Comparison of ENCODE assay signal across 15 cellular contexts in the genomic region with DNA sequence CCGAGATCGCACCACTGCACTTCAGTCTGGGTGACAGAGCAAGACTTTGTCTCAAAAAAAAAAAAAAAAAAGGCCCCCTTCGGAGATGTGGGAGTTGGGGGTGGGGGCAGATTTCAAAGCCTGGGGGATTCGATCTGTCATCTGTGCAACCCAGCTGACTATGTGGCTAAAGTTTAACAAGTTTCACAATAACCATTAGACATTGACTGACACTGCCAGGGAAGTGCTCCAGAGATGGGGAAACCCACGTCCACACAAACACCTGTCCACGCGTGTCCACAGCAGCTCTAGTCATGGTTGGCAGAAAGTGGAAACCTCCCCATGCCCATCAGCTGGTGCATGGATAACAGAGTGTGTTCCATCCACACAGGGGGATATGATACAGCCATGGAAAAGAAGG. TPM values are rescaled to one million over a fixed set of nuclear protein-coding genes. Genes with fewer than 3 reads are reported as not detected.
DNase-seq lines count a peak whose midpoint lies in the region; ATAC-seq and TF ChIP-seq lines count a peak whose summit lies in the region.
"Had no signal": no experiment of that assay in that cellular context is flagged by ENCODE, and none has a peak within 500 bp of the region (broad histone marks: within the 10 kb centered on the region; RNA-seq: fewer than 3 reads in every experiment).

No MANE protein-coding gene starts in this region.

- intact Hi-C loops in spleen (cut with DNase I; ENCODE audit: low total_unique reads), result no loop called here

- DNase-seq in MV-4-11 (lab: John Stamatoyannopoulos, UW), result peak; percentile 42
- DNase-seq in kidney tubule cell (ENCODE audit: low spot score), result peak; percentile 59
- DNase-seq in spleen, result no peak
- DNase-seq in NCI-H2196 (lab: John Stamatoyannopoulos, UW; ENCODE audit: unreplicated experiment), result no peak
- DNase-seq: Calu3; CD4-positive, alpha-beta memory T cell; H7; NCI-H1436 treated with DMSO at 0.1 percent for 48 hours; NCI-H2029 treated with DMSO at 0.1 percent for 48 hours; NCI-H2171 treated with DMSO at 0.1 percent for 48 hours; NCI-H510A; NCI-H774; SK-N-SH; T-cell had no signal

- no peaks in the 10 kb centered on the region for H3K36me3 ChIP-seq in spleen

- H3K27ac ChIP-seq in spleen, result peak overlapping the region in 5 of 8 donors; percentile 29 to 72 (median 66)

- ATAC-seq in HG03378 (IDR thresholded peaks at IDR 0.05; ENCODE audit: unreplicated experiment), result no peak
- ATAC-seq: T-cell had no signal

- no peaks in the 10 kb centered on the region for H3K9me3 ChIP-seq in spleen
- H3K9me3 ChIP-seq: SK-N-SH had no signal

- no peak overlapping the region for H3K4me3 ChIP-seq in spleen

- no peak for TF ChIP-seq CTCF in spleen (IDR thresholded peaks at IDR 0.05 in 8 of 11, conservative IDR thresholded peaks at IDR 0.05 in 3 of 11)

- no peak for TF ChIP-seq POLR2A in spleen (IDR thresholded peaks at IDR 0.05)

- peaks cover 0 to 23% (median 0%) of the 10 kb centered on the region in 6 donors for H3K4me1 ChIP-seq in spleen

- H3K27me3 ChIP-seq in spleen (replicated peaks in 1 of 7), result peaks cover 0 to 19% (median 0%) of the 10 kb centered on the region in 7 donors

- 44 to 76% (median 59%) methylated on average over 7 of the region's 7 CpGs for WGBS in spleen, 5 donors

RNA-seq across cellular contexts. Expression of gene HOMER3, which starts 37.6 kb away (rescaled TPM):
- total RNA-seq in spleen, result 100 to 1,000 TPM in 2 of 7 donors, 10 to 100 TPM in 5; 23.0 to 197 (median 80.0) TPM
- polyA plus RNA-seq in spleen, result 100 to 1,000 TPM in 2 of 3 donors, 10 to 100 TPM in 1; 22.4 to 279 (median 148) TPM

RNA-seq across cellular contexts. Expression of gene SUGP2, which starts 54.7 kb away (rescaled TPM):
- 100 to 1,000 TPM in 2 of 7 donors, 10 to 100 TPM in 5; 55.7 to 109 (median 79.1) TPM for total RNA-seq in spleen
- polyA plus RNA-seq in spleen, result 100 to 1,000 TPM in 2 of 3 donors, 10 to 100 TPM in 1; 54.5 to 127 (median 106) TPM

RNA-seq across cellular contexts. Expression of gene ARMC6, which starts 54.8 kb away (rescaled TPM):
- 10 to 100 TPM; 17.2 to 27.4 (median 18.7) TPM for total RNA-seq in spleen
- 10 to 100 TPM; 25.8 to 29.0 (median 28.5) TPM for polyA plus RNA-seq in spleen

RNA-seq across cellular contexts. Expression of gene DDX49, which starts 59.1 kb away (rescaled TPM):
- total RNA-seq in spleen, result 10 to 100 TPM; 31.0 to 42.6 (median 34.8) TPM
- polyA plus RNA-seq in spleen, result 10 to 100 TPM; 37.4 to 48.0 (median 38.7) TPM

RNA-seq across cellular contexts. Expression of gene COPE, which starts 59.4 kb away (rescaled TPM):
- 100 to 1,000 TPM; 135 to 261 (median 158) TPM for total RNA-seq in spleen
- polyA plus RNA-seq in spleen, result 100 to 1,000 TPM; 164 to 248 (median 196) TPM

Comparison
In these comparisons a context has a peak if more than half of its experiments do, and no peak if none do; other contexts are left out.
1. DNase-seq: peak in MV-4-11 (single experiment) and kidney tubule cell (single experiment); none in spleen (single experiment) and NCI-H2196 (single experiment).